Comparison of ENCODE assay signal across 27 cellular contexts in genomic region chr11:130600139-130600538, GRCh38.
DNase-seq lines count a peak whose midpoint lies in the region; ATAC-seq and TF ChIP-seq lines count a peak whose summit lies in the region.
"Had no signal": no experiment of that assay in that cellular context is flagged by ENCODE, and none has a peak within 500 bp of the region (broad histone marks: within the 10 kb centered on the region; RNA-seq: fewer than 3 reads in every experiment).

No MANE protein-coding gene starts in this region.

- no peak for ATAC-seq in GM19455 (IDR thresholded peaks at IDR 0.05; ENCODE audit: unreplicated experiment)
- ATAC-seq: activated CD8-positive, alpha-beta T cell treated with anti-CD3 and anti-CD28 coated beads for 36 hours; CD8-positive, alpha-beta T cell; left colon; mucosa of descending colon; Panc1; T-cell; upper lobe of right lung had no signal

- H3K4me3 Mint-ChIP-seq in HFFc6, result no peak overlapping the region
- peak overlapping the region; percentile 62 for H3K4me3 Mint-ChIP-seq in nephron progenitor cell
- H3K4me3 Mint-ChIP-seq: activated CD8-positive, alpha-beta T cell treated with anti-CD3 and anti-CD28 coated beads for 36 hours; CD8-positive, alpha-beta T cell; neural crest cell; T-cell had no signal

- H3K4me1 Mint-ChIP-seq in HFFc6 (ENCODE audit: low read depth) (peaks cover 17% of the 10 kb centered on the region), nephron progenitor cell (peaks cover 54% of the 10 kb centered on the region)
- H3K4me1 Mint-ChIP-seq: T-cell had no signal

- H3K9me3 Mint-ChIP-seq in HFFc6 (no peaks in the 10 kb centered on the region), nephron progenitor cell (peaks cover 11% of the 10 kb centered on the region)
- H3K9me3 Mint-ChIP-seq: activated CD8-positive, alpha-beta T cell treated with anti-CD3 and anti-CD28 coated beads for 36 hours; CD8-positive, alpha-beta T cell; T-cell had no signal

- peak overlapping the region; percentile 24 to 73 (median 68) for H3K27ac ChIP-seq in esophagus muscularis mucosa (replicated peaks in 1 of 4)
- H3K27ac ChIP-seq: prostate gland, upper lobe of right lung had no signal

- H3K27me3 Mint-ChIP-seq in HFFc6 (ENCODE audit: insufficient read depth) (0 out of 2 replicates have a peak, but pooled peaks cover 3% of the 10 kb centered on the region), nephron progenitor cell (ENCODE audit: low read depth, poor library complexity) (no peaks in the 10 kb centered on the region)
- H3K27me3 Mint-ChIP-seq: T-cell had no signal

- TF ChIP-seq CTCF in HFFc6 (IDR thresholded peaks at IDR 0.05), result no peak
- no peak for TF ChIP-seq CTCF in esophagus muscularis mucosa (IDR thresholded peaks at IDR 0.05)
- TF ChIP-seq CTCF in nephron progenitor cell (IDR thresholded peaks at IDR 0.05), result no peak

- H3K27me3 ChIP-seq in esophagus muscularis mucosa, result no peaks in the 10 kb centered on the region
- H3K27me3 ChIP-seq: upper lobe of right lung had no signal

- no peak overlapping the region for H3K4me3 ChIP-seq in esophagus muscularis mucosa
- H3K4me3 ChIP-seq: mucosa of descending colon, prostate gland, skin epidermis, upper lobe of right lung had no signal

- H3K27ac Mint-ChIP-seq in HFFc6 (peak overlapping the region; percentile 63; the same call in 1 of the 2 replicates), nephron progenitor cell (peak overlapping the region; percentile 84)
- H3K27ac Mint-ChIP-seq: activated CD8-positive, alpha-beta T cell treated with anti-CD3 and anti-CD28 coated beads for 36 hours; CD8-positive, alpha-beta T cell; T-cell had no signal

- DNase-seq in HFFc6, result no peak
- peak; percentile 23 for DNase-seq in RPMI7951 (ENCODE audit: low read depth)
- DNase-seq in esophagus muscularis mucosa (ENCODE audit: extremely low spot score), result no peak
- DNase-seq in nephron progenitor cell, result no peak
- DNase-seq in NCI-H774 (lab: John Stamatoyannopoulos, UW), result no peak
- no peak for DNase-seq in activated effector memory CD4-positive, alpha-beta T cell treated with anti-CD3 and anti-CD28 coated beads, Interleukin-2, amount 50 U/mL, for 16 hours
- DNase-seq in activated naive CD4-positive, alpha-beta T cell treated with anti-CD3 and anti-CD28 coated beads, Interleukin-2, amount 50 U/mL, for 16 hours, result no peak
- DNase-seq: activated CD4-positive, alpha-beta T cell treated with anti-CD3 and anti-CD28 coated beads for 1 hour; activated CD8-positive, alpha-beta T cell treated with anti-CD3 and anti-CD28 coated beads for 36 hours; activated gamma-delta T cell treated with Interleukin-2 at 50 U/mL for 16 hours; activated T-cell treated with anti-CD3 and anti-CD28 coated beads for 4 hours; amniotic stem cell; CD8-positive, alpha-beta T cell; central memory CD4-positive, alpha-beta T cell; DMS 273 treated with DMSO at 0.1 percent for 48 hours; KBM-7; left colon; mucosa of descending colon; NCI-H524; stimulated activated CD4-positive, alpha-beta T cell treated with anti-CD3 and anti-CD28 coated beads, Interleukin-1b, Interleukin-23, amount 100 ng/mL, for 48 hours; T-cell; upper lobe of right lung had no signal

- no peak for TF ChIP-seq POLR2A in esophagus muscularis mucosa (IDR thresholded peaks at IDR 0.05; ENCODE audit: low read depth)

- H3K4me1 ChIP-seq in esophagus muscularis mucosa, result peaks cover 34 to 51% (median 42%) of the 10 kb centered on the region in 4 donors
- H3K4me1 ChIP-seq: prostate gland had no signal

- no peaks in the 10 kb centered on the region for H3K36me3 ChIP-seq in esophagus muscularis mucosa
- H3K36me3 ChIP-seq: prostate gland, upper lobe of right lung had no signal

- H3K36me3 Mint-ChIP-seq in HFFc6 (ENCODE audit: low read depth) (0 out of 2 replicates have a peak, but pooled peaks cover 5% of the 10 kb centered on the region), nephron progenitor cell (ENCODE audit: low read depth) (peaks cover 5% of the 10 kb centered on the region)
- H3K36me3 Mint-ChIP-seq: CD8-positive, alpha-beta T cell; T-cell had no signal

- no peaks in the 10 kb centered on the region for H3K9me3 ChIP-seq in esophagus muscularis mucosa
- H3K9me3 ChIP-seq: mucosa of descending colon, prostate gland, upper lobe of right lung had no signal

- 68% methylated on average over 4 of the region's 4 CpGs for WGBS in esophagus muscularis mucosa

- intact Hi-C loops in esophagus muscularis mucosa (cut with DNase I), result no loop called here

- no peak for TF ChIP-seq EP300 in esophagus muscularis mucosa (IDR thresholded peaks at IDR 0.05)
